10 cellular contexts compared by ENCODE assay signal in genomic region chr1:4653796-4654715, GRCh38. TPM values are rescaled to one million over a fixed set of nuclear protein-coding genes. Genes with fewer than 3 reads are reported as not detected.
DNase-seq lines count a peak whose midpoint lies in the region; ATAC-seq and TF ChIP-seq lines count a peak whose summit lies in the region.
"Had no signal": no experiment of that assay in that cellular context is flagged by ENCODE, and none has a peak within 500 bp of the region (broad histone marks: within the 10 kb centered on the region; RNA-seq: fewer than 3 reads in every experiment).

A gene with protein sequence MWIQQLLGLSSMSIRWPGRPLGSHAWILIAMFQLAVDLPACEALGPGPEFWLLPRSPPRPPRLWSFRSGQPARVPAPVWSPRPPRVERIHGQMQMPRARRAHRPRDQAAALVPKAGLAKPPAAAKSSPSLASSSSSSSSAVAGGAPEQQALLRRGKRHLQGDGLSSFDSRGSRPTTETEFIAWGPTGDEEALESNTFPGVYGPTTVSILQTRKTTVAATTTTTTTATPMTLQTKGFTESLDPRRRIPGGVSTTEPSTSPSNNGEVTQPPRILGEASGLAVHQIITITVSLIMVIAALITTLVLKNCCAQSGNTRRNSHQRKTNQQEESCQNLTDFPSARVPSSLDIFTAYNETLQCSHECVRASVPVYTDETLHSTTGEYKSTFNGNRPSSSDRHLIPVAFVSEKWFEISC (plus strand): TSS chr1:4654609. CDS start chr1:4655426, 817 bp downstream.

- H3K4me3 Mint-ChIP-seq in activated naive CD8-positive, alpha-beta T cell treated with anti-CD3 and anti-CD28 coated beads for 36 hours, result no peak within 1 kb of the TSS
- H3K4me3 Mint-ChIP-seq: natural killer cell treated with Interleukin-12 subunit alpha and Interleukin-12 subunit beta and Interleukin-15 and Interleukin-18, amount 100 ng/mL, for 72 hours had no signal

- H3K4me1 Mint-ChIP-seq in activated naive CD8-positive, alpha-beta T cell treated with anti-CD3 and anti-CD28 coated beads for 36 hours, result peaks cover 5% of the 10 kb centered on the region

- ATAC-seq in GM18517 (IDR thresholded peaks at IDR 0.05; ENCODE audit: unreplicated experiment), result no peak
- ATAC-seq: natural killer cell treated with Interleukin-12 subunit alpha and Interleukin-12 subunit beta and Interleukin-15 and Interleukin-18, amount 100 ng/mL, for 72 hours had no signal

- DNase-seq in NCI-H345 (lab: John Stamatoyannopoulos, UW) (peak; percentile 47), NCI-H345 treated with DMSO at 0.1 percent for 48 hours (lab: John Stamatoyannopoulos, UW; ENCODE audit: unreplicated experiment) (no peak), smooth muscle cell (lab: John Stamatoyannopoulos, UW; ENCODE audit: unreplicated experiment) (no peak), NK-92 (lab: John Stamatoyannopoulos, UW; ENCODE audit: unreplicated experiment) (no peak), HEK293T (ENCODE audit: extremely low spot score) (no peak)
- DNase-seq in activated naive CD8-positive, alpha-beta T cell treated with anti-CD3 and anti-CD28 coated beads for 36 hours, result peak; percentile 13
- DNase-seq: ACHN had no signal

- H3K4me1 ChIP-seq in iPS-20b (ENCODE audit: insufficient read depth, low read length), result peaks cover 39% of the 10 kb centered on the region
- peaks cover 15% of the 10 kb centered on the region for H3K4me1 ChIP-seq in smooth muscle cell (ENCODE audit: low read depth)

- H3K4me3 ChIP-seq in iPS-20b (ENCODE audit: low read length), result peak within 1 kb of the TSS; percentile 57; the same call in 1 of the 2 replicates
- H3K4me3 ChIP-seq in smooth muscle cell, result peak within 1 kb of the TSS; percentile 45

- H3K36me3 Mint-ChIP-seq in activated naive CD8-positive, alpha-beta T cell treated with anti-CD3 and anti-CD28 coated beads for 36 hours, result no peaks in the 10 kb centered on the region
- H3K36me3 Mint-ChIP-seq: natural killer cell treated with Interleukin-12 subunit alpha and Interleukin-12 subunit beta and Interleukin-15 and Interleukin-18, amount 100 ng/mL, for 72 hours had no signal

- peak within 1 kb of the TSS; percentile 85 for H3K4me2 ChIP-seq in smooth muscle cell

- H3K9me3 Mint-ChIP-seq in activated naive CD8-positive, alpha-beta T cell treated with anti-CD3 and anti-CD28 coated beads for 36 hours, result no peaks in the 10 kb centered on the region
- H3K9me3 Mint-ChIP-seq: natural killer cell treated with Interleukin-12 subunit alpha and Interleukin-12 subunit beta and Interleukin-15 and Interleukin-18, amount 100 ng/mL, for 72 hours had no signal

- H3F3A ChIP-seq in smooth muscle cell (ENCODE audit: low read depth), result no peaks in the 10 kb centered on the region

- H3K27me3 ChIP-seq in iPS-20b (ENCODE audit: insufficient read depth, low read length), result peaks cover 82% of the 10 kb centered on the region
- H3K27me3 ChIP-seq in smooth muscle cell (ENCODE audit: low read depth), result peaks cover 56% of the 10 kb centered on the region

- 3% methylated on average over 54 of the region's 108 CpGs for WGBS in smooth muscle cell (ENCODE audit: low lambda C conversion rate)

- H2AFZ ChIP-seq in smooth muscle cell (ENCODE audit: low read depth), result no peak within 1 kb of the TSS

- H3K9me3 ChIP-seq in iPS-20b (ENCODE audit: insufficient read depth, low read depth, low read length), result no peaks in the 10 kb centered on the region
- no peaks in the 10 kb centered on the region for H3K9me3 ChIP-seq in smooth muscle cell (replicated peaks; ENCODE audit: low read depth)

- H3K79me2 ChIP-seq in smooth muscle cell (ENCODE audit: low read depth), result no peaks in the 10 kb centered on the region

- no peak within 1 kb of the TSS for H3K27ac ChIP-seq in iPS-20b (ENCODE audit: low read length)
- H3K27ac ChIP-seq in smooth muscle cell (ENCODE audit: low read depth), result no peak within 1 kb of the TSS

- CTCF ChIA-PET in HEK293T (lab: Yijun Ruan, JAX), result no interaction called here

- no peaks in the 10 kb centered on the region for H4K20me1 ChIP-seq in smooth muscle cell (ENCODE audit: low read depth)

- peaks cover 45% of the 10 kb centered on the region for H3K27me3 Mint-ChIP-seq in activated naive CD8-positive, alpha-beta T cell treated with anti-CD3 and anti-CD28 coated beads for 36 hours

- TF ChIP-seq CTCF in smooth muscle cell (IDR thresholded peaks at IDR 0.05; ENCODE audit: borderline replicate concordance, insufficient read depth, poor library complexity, severe bottlenecking), result no peak

- POLR2A ChIA-PET in HEK293T (lab: Yijun Ruan, JAX), result no interaction called here

- no peak within 1 kb of the TSS for H3K9ac ChIP-seq in iPS-20b (ENCODE audit: low read depth, low read length)
- no peak within 1 kb of the TSS for H3K9ac ChIP-seq in smooth muscle cell (ENCODE audit: low read depth)

- H3K27ac Mint-ChIP-seq in activated naive CD8-positive, alpha-beta T cell treated with anti-CD3 and anti-CD28 coated beads for 36 hours, result no peak within 1 kb of the TSS
- H3K27ac Mint-ChIP-seq: natural killer cell treated with Interleukin-12 subunit alpha and Interleukin-12 subunit beta and Interleukin-15 and Interleukin-18, amount 100 ng/mL, for 72 hours had no signal

- H3K36me3 ChIP-seq in iPS-20b (ENCODE audit: insufficient read depth, low read depth, low read length) (no peaks in the 10 kb centered on the region), smooth muscle cell (ENCODE audit: low read depth) (no peaks in the 10 kb centered on the region)

TF ChIP-seq in HEK293T, 16 proteins besides CTCF, POLR2A, EP300 and RAD21:
- TF ChIP-seq L3MBTL2 (conservative IDR thresholded peaks at IDR 0.05) (no peak), SP1 (IDR thresholded peaks at IDR 0.05) (no peak), FOXK2 (IDR thresholded peaks at IDR 0.05) (no peak), SUZ12 (IDR thresholded peaks at IDR 0.05) (no peak), NFRKB (IDR thresholded peaks at IDR 0.05) (no peak), ZNF384 (IDR thresholded peaks at IDR 0.05) (no peak)

RNA-seq across cellular contexts. Expression of the gene that starts here (rescaled TPM):
- total RNA-seq in activated naive CD8-positive, alpha-beta T cell treated with anti-CD3 and anti-CD28 coated beads for 36 hours, result not detected
- total RNA-seq in smooth muscle cell, result 0.18 and 0.58 TPM in 2 replicates
- 0.10 TPM in 1 of 2 replicates, not detected in the other for polyA plus RNA-seq in smooth muscle cell
- total RNA-seq: natural killer cell treated with Interleukin-12 subunit alpha and Interleukin-12 subunit beta and Interleukin-15 and Interleukin-18, amount 100 ng/mL, for 72 hours had no signal

Comparison
In these comparisons a context has a peak if more than half of its experiments do, and no peak if none do; other contexts are left out.
1. Peak in DNase-seq in activated naive CD8-positive, alpha-beta T cell treated with anti-CD3 and anti-CD28 coated beads for 36 hours; RNA of the gene not detected or under 1 TPM.